Comparison of ENCODE assay signal across 8 cellular contexts in the genomic region with DNA sequence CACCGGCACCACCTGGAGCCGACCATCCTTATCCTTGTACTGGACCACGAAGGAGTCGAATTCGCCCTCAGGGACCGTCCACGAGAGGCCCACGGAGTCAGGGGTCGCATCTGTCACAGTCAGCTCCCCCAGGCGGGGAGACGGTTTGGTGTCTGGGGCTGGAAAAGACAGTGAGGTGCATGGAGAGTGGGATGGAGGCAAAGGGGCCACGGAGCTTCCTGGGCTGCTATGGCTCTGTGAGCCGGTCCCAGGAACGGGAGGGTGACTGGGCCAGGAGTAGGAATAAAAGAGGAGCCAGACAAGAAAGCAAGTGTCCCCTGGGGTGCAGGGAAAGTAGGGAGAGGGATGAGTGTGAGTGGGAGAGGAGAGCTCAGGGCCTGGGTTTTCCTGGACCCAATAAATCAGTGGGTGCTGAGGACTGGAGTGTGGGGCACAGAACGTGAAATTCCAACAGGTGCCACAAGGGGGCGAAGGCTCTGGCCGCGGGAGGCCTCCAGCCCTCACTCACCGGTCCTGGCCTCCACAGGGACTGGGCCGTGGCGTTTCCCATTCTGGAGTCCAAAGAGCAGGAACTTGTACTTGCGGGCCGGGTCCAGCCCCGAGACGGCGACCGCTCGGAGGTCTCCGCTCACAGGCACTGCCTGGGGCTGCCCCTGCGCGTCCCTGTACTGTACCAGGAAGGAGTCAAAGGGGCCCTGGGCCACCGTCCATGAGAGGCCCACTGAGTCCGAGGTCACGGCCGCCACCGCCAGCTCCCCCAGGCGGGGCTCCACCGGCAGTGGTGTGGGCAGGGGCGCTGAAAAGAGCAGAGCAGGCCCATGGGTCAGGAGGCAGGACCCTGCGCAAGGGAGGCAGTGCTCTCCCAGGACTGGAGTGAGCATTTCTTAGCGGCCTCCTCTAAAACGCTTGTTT. TPM values are rescaled to one million over a fixed set of nuclear protein-coding genes. Genes with fewer than 3 reads are reported as not detected.
DNase-seq lines count a peak whose midpoint lies in the region; ATAC-seq lines count a peak whose summit lies in the region.

No MANE protein-coding gene starts in this region.

- no peak overlapping the region for H3K9ac ChIP-seq in BLaER1

- H3K36me3 ChIP-seq in BLaER1 = no peaks in the 10 kb centered on the region
- H3K36me3 ChIP-seq in HAP-1 (replicated peaks) = no peaks in the 10 kb centered on the region
- H3K36me3 ChIP-seq in SJCRH30 = no peaks in the 10 kb centered on the region

- intact Hi-C loops in head of caudate nucleus (cut with DNase I) (no loop called here), posterior cingulate gyrus (cut with DNase I) (no loop called here)

- H3K27ac ChIP-seq in BLaER1 (no peak overlapping the region), SJCRH30 (no peak overlapping the region)

- in situ Hi-C loops in HAP-1 (cut with MboI; ENCODE audit: low sequenced_read_pairs) = no loop called here

- peaks cover 32% of the 10 kb centered on the region for H3K4me1 ChIP-seq in BLaER1
- no peaks in the 10 kb centered on the region for H3K4me1 ChIP-seq in HAP-1
- H3K4me1 ChIP-seq in SJCRH30 = peaks cover 8% of the 10 kb centered on the region

- no peaks in the 10 kb centered on the region for H4K20me1 ChIP-seq in BLaER1

- H3K27me3 ChIP-seq in BLaER1 (no peaks in the 10 kb centered on the region), HAP-1 (ENCODE audit: low read depth) (no peaks in the 10 kb centered on the region), SJCRH30 (peaks cover 3% of the 10 kb centered on the region; the same call in 1 of the 2 replicates)

- H3K4me3 ChIP-seq in BLaER1 (no peak overlapping the region), HAP-1 (no peak overlapping the region), SJCRH30 (no peak overlapping the region)

- no peak for ATAC-seq in GM18873 (IDR thresholded peaks at IDR 0.05; ENCODE audit: low FRiP score, unreplicated experiment)

- H3K9me3 ChIP-seq in BLaER1 = no peaks in the 10 kb centered on the region
- H3K9me3 ChIP-seq in HAP-1 = no peaks in the 10 kb centered on the region
- no peaks in the 10 kb centered on the region for H3K9me3 ChIP-seq in SJCRH30 (replicated peaks)

- H3K4me2 ChIP-seq in BLaER1 = peak overlapping the region; percentile 83

- DNase-seq in HAP-1 (ENCODE audit: low spot score in 2 of 2) = peak; percentile 54 to 88
- peak; percentile 45 to 70 for DNase-seq in SJCRH30
- DNase-seq in activated naive CD4-positive, alpha-beta T cell treated with Interleukin-2 at 50 U/mL for 16 hours = peak; percentile 72
- peak; percentile 35 to 88 (median 68) for DNase-seq in head of caudate nucleus
- DNase-seq in posterior cingulate gyrus = peak in 9 of 10 donors; percentile 39 to 93 (median 71)
- peak; percentile 78 for DNase-seq in ureter (ENCODE audit: low spot score)

RNA-seq across cellular contexts. Expression of gene CYP21A2, which starts 9.9 kb away (rescaled TPM):
- total RNA-seq in SJCRH30 (2014; rRNA removed; shearing (Covaris generic)) = 0.08 TPM in 1 of 2 replicates, not detected in the other
- total RNA-seq in ureter = 3.8 TPM

RNA-seq across cellular contexts. Expression of gene C4B, which starts 33.5 kb away (rescaled TPM):
- total RNA-seq in SJCRH30 (2014; rRNA removed; shearing (Covaris generic)) = 1.2 and 1.8 TPM in 2 replicates
- total RNA-seq in ureter = 152 TPM

Comparison
In these comparisons a context has a peak if more than half of its experiments do, and no peak if none do; other contexts are left out.
1. RNA of gene C4B, which starts 33.5 kb away (total RNA-seq): 152 TPM in ureter (single experiment); 1.2 to 1.8 TPM in SJCRH30; every median in the first group is over 10 times any median in the second.
2. Peak in every context shown above with its lines, with median percentiles within 50 percentile points of each other: DNase-seq.